22 cellular contexts compared by ENCODE assay signal in genomic region chr15:89083246-89083645, GRCh38.
"Had no signal": no experiment of that assay in that cellular context is flagged by ENCODE, and none has a peak within 500 bp of the region (broad histone marks: within the 10 kb centered on the region; RNA-seq: fewer than 3 reads in every experiment).

No MANE protein-coding gene starts in this region.

- FAIRE-seq: endometrium, islet of Langerhans, keratinocyte had no signal

- H3K27me3 ChIP-seq: colonic mucosa, esophagus muscularis mucosa, gastrocnemius medialis, heart right ventricle, left lung had no signal

- H3K9me3 ChIP-seq: colonic mucosa, esophagus muscularis mucosa, gastrocnemius medialis, heart right ventricle, left lung, lower lobe of right lung, mucosa of descending colon had no signal

- ATAC-seq: effector memory CD8-positive, alpha-beta T cell; gastrocnemius medialis; heart right ventricle; left cardiac atrium; left lung; left ventricle myocardium superior; lower lobe of right lung; mucosa of descending colon had no signal

- H3K27ac ChIP-seq: colonic mucosa, esophagus muscularis mucosa, gastrocnemius medialis, heart right ventricle, left lung, lower lobe of right lung had no signal

- H3K4me3 ChIP-seq: colonic mucosa, esophagus muscularis mucosa, gastrocnemius medialis, heart right ventricle, left lung, lower lobe of right lung, mucosa of descending colon had no signal

- H3K4me1 ChIP-seq: colonic mucosa had no signal

- DNase-seq: colonic mucosa; cortex of kidney; effector CD8-positive, alpha-beta T cell; effector memory CD8-positive, alpha-beta T cell; endodermal cell; foreskin melanocyte; gastrocnemius medialis; glutamatergic neuron; head of caudate nucleus; heart right ventricle; hippocampal formation; left cardiac atrium; left lung; left ventricle myocardium superior; lower lobe of right lung; mesenchymal stem cell; mucosa of descending colon; naive B cell had no signal

- H3K36me3 ChIP-seq: colonic mucosa, esophagus muscularis mucosa, gastrocnemius medialis, heart right ventricle, left lung, lower lobe of right lung had no signal
